ENCODE assay signal across 8 cellular contexts in the genomic region with DNA sequence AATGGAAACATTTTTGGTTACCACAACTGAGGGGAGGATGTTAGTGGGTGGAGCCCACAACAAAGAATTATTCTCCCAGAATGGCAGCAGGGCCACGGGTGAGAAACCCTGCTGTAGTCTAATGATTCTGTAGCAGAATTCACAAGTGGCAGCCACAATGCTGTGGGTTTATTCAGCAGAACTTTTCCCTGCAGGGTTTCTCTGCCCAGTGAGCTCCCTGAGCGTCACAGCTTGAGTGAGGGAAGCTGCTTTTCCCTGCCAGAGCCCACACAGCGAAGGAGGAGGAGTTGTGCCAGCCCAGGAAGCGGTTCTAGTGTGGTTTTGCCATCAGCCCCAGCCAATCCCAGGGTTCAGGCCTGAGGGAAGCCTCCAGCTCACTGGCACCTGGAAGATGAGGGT. TPM values are rescaled to one million over a fixed set of nuclear protein-coding genes. Genes with fewer than 3 reads are reported as not detected.
A peak's percentile ranks its signal among the peaks of the same experiment; 100 is the strongest.
DNase-seq lines count a peak whose midpoint lies in the region; ATAC-seq and TF ChIP-seq lines count a peak whose summit lies in the region.

No MANE protein-coding gene starts in this region.

- TF ChIP-seq CTCF in transverse colon (IDR thresholded peaks at IDR 0.05), result no peak

- intact Hi-C loops in transverse colon (cut with DNase I; ENCODE audit: low total_unique reads), result no loop called here

- H3K4me3 ChIP-seq in transverse colon, result no peak overlapping the region

- no peak for TF ChIP-seq EP300 in transverse colon (IDR thresholded peaks at IDR 0.05; ENCODE audit: low read depth)

- H3K36me3 ChIP-seq in transverse colon, result no peaks in the 10 kb centered on the region

- WGBS in transverse colon (ENCODE audit: low coverage in 1 of 2), 2 donors, result 44% methylated on average over 4 of the region's 4 CpGs; no CpG with 5 or more reads in 1 of the 2 donors

- peaks cover 0 to 15% (median 11%) of the 10 kb centered on the region in 4 donors for H3K4me1 ChIP-seq in transverse colon

- ATAC-seq in GM21825 (IDR thresholded peaks at IDR 0.05; ENCODE audit: unreplicated experiment), result peak; percentile 61

- no peaks in the 10 kb centered on the region for H3K9me3 ChIP-seq in transverse colon

- H3K27me3 ChIP-seq in transverse colon, result peaks cover 31% of the 10 kb centered on the region

- peak; percentile 42 for DNase-seq in GDM1 (lab: John Stamatoyannopoulos, UW)
- peak; percentile 45 for DNase-seq in UCSD-AML1 (lab: John Stamatoyannopoulos, UW; ENCODE audit: unreplicated experiment)
- peak; percentile 34 for DNase-seq in medulla oblongata (ENCODE audit: extremely low spot score)
- DNase-seq in HuH-7 (ENCODE audit: low spot score), result no peak
- no peak for DNase-seq in NCI-H1092 (lab: John Stamatoyannopoulos, UW)
- no peak for DNase-seq in transverse colon
- DNase-seq in NCI-H2029 treated with DMSO at 0.1 percent for 48 hours (lab: John Stamatoyannopoulos, UW), result no peak

- no peak for TF ChIP-seq POLR2A in transverse colon (IDR thresholded peaks at IDR 0.05)

- no peak overlapping the region for H3K27ac ChIP-seq in transverse colon

- in situ Hi-C loops in transverse colon (cut with MboI; ENCODE audit: low pct_ligation_motif_present in 1 of 4, low pct_unique_long_range_greater_than_20kb in 1 of 4, low sequenced_read_pairs in 3 of 4), result loop anchor here in 1 of 4 donors (25.0 kb wide), 1 partner anchor 303 kb away; no protein-coding TSS in a partner anchor

RNA-seq across cellular contexts. Expression of a gene that starts 4.4 kb away (rescaled TPM):
- total RNA-seq in transverse colon, result under 1 TPM in 1 of 4 donors, not detected in 3; 0.14 TPM

Comparison
In these comparisons a context has a peak if more than half of its experiments do, and no peak if none do; other contexts are left out.
1. DNase-seq: peak in GDM1 (single experiment), UCSD-AML1 (single experiment) and medulla oblongata (single experiment); none in HuH-7 (single experiment), NCI-H1092 (single experiment), transverse colon (single experiment) and NCI-H2029 treated with DMSO at 0.1 percent for 48 hours (single experiment).